ENCODE assay signal across 8 cellular contexts in the genomic region with DNA sequence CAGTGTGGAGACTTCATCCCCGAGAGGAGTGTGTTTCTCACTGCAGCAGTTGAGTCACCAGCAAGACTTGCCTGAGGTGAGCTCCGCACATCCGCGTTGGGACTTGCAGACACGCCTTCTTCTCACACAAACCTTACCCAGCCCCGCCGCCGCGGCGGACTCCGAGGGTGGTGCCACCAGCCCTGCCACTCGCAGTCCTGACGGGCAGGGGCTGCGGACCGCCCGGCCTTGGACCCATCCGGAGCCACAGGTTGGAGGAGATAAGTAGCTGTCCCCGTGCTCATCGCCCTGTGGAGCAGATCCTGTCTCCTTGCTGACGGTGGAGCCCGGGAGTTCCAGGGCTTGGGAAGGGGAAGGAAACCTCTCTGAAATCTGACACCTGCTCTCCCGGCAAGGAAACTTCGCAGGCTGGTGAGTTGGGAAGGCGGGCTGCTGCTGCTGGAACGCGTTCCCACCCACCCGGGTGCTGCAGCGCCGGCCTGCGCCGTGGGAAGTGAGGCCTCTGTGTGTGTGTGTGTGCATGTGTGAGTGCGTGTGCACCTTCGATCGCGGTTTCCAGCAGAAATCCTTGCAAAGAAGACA. TPM values are rescaled to one million over a fixed set of nuclear protein-coding genes. Genes with fewer than 3 reads are reported as not detected.
DNase-seq lines count a peak whose midpoint lies in the region; ATAC-seq, FAIRE-seq and TF ChIP-seq lines count a peak whose summit lies in the region.

RAB27B (plus strand) TSS at position 188 of the 582 bp plus-strand sequence. CDS start 49,109 bp downstream, outside the sequence.

- H3K27ac ChIP-seq in caudate nucleus (ENCODE audit: low read depth, low read length) (no peak within 1 kb of the TSS), kidney (ENCODE audit: low read depth in 2 of 2, low read length in 2 of 2) (no peak within 1 kb of the TSS)

- no peak for FAIRE-seq in kidney (lab: Jason Lieb, UNC)

- no peaks in the 10 kb centered on the region for H3K36me3 ChIP-seq in kidney (ENCODE audit: control insufficient read depth in 1 of 2, insufficient read depth in 2 of 2, low read length in 2 of 2)

- peak within 1 kb of the TSS; percentile 60 to 71 for H3K4me3 ChIP-seq in kidney (ENCODE audit: low read length in 2 of 2)

- H3K9me3 ChIP-seq in kidney (ENCODE audit: control insufficient read depth in 1 of 2, low read length in 2 of 2), result no peaks in the 10 kb centered on the region

- H3K4me3 Mint-ChIP-seq in activated B cell treated with CpG ODN at 0.5 μM for 24 hours, result peak within 1 kb of the TSS; percentile 71

- H3K27ac Mint-ChIP-seq in activated B cell treated with CpG ODN at 0.5 μM for 24 hours, result no peak within 1 kb of the TSS

- no peak within 1 kb of the TSS for H3K9ac ChIP-seq in kidney (ENCODE audit: low read length in 2 of 2)

- intact Hi-C loops in activated B cell treated with CpG ODN at 0.5 μM for 24 hours (cut with micrococcal nuclease), result no loop called here
- intact Hi-C loops in kidney (cut with DNase I), result no loop called here

- POLR2A ChIA-PET in activated B cell treated with CpG ODN at 0.5 μM for 24 hours (lab: Charles Lee), result no interaction called here

- ATAC-seq in GM18498 (IDR thresholded peaks at IDR 0.05; ENCODE audit: unreplicated experiment), result peak; percentile 75
- ATAC-seq in activated B cell treated with CpG ODN at 0.5 μM for 24 hours (ENCODE audit: low read depth), result peak; percentile 72
- no peak for ATAC-seq in HG03378 (IDR thresholded peaks at IDR 0.05; ENCODE audit: unreplicated experiment)

- CTCF ChIA-PET in activated B cell treated with CpG ODN at 0.5 μM for 24 hours (lab: Charles Lee), result no interaction called here

- H3K36me3 Mint-ChIP-seq in activated B cell treated with CpG ODN at 0.5 μM for 24 hours (ENCODE audit: low read depth), result no peaks in the 10 kb centered on the region

- peaks cover 11% of the 10 kb centered on the region for H3K4me1 Mint-ChIP-seq in activated B cell treated with CpG ODN at 0.5 μM for 24 hours

- H3K4me1 ChIP-seq in kidney (ENCODE audit: control insufficient read depth in 1 of 2, insufficient read depth in 1 of 2, low read depth in 1 of 2, low read length in 2 of 2), result peaks cover 2 to 5% of the 10 kb centered on the region in 2 donors

- peaks cover 7% of the 10 kb centered on the region for H3K9me3 Mint-ChIP-seq in activated B cell treated with CpG ODN at 0.5 μM for 24 hours

- H3K27me3 Mint-ChIP-seq in activated B cell treated with CpG ODN at 0.5 μM for 24 hours, result peaks cover 29% of the 10 kb centered on the region

- TF ChIP-seq CTCF in activated B cell treated with CpG ODN at 0.5 μM for 24 hours (IDR thresholded peaks at IDR 0.05) (no peak), kidney (IDR thresholded peaks at IDR 0.05; ENCODE audit: borderline replicate concordance, extremely low read depth, insufficient read depth) (no peak)

- DNase-seq in NCI-H146 treated with DMSO at 0.1 percent for 48 hours (lab: John Stamatoyannopoulos, UW; ENCODE audit: unreplicated experiment) (peak; percentile 22), activated B cell treated with CpG ODN at 0.5 μM for 24 hours (peak; percentile 23), caudate nucleus (lab: John Stamatoyannopoulos, UW) (peak in 52 of 61 donors; percentile 1 to 77 (median 39)), kidney (peak; percentile 92), DMS114 treated with DMSO at 0.1 percent for 48 hours (lab: John Stamatoyannopoulos, UW; ENCODE audit: unreplicated experiment) (no peak)
- DNase-seq in stimulated activated CD4-positive, alpha-beta T cell treated with anti-CD3 and anti-CD28 coated beads, Interleukin-12 subunit alpha, Interleukin-12 subunit beta, amount 100 ng/mL, for 4 hours, result peak; percentile 64

RNA-seq across cellular contexts. Expression of gene RAB27B, which starts in this region (rescaled TPM):
- total RNA-seq in activated B cell treated with CpG ODN at 0.5 μM for 24 hours (0.17 and 0.64 TPM in 2 replicates), kidney (4.1 TPM)
- 0.32 TPM for polyA plus RNA-seq in kidney (ENCODE audit: insufficient read depth, low read depth, low replicate concordance)

Comparison
In these comparisons a context has a peak if more than half of its experiments do, and no peak if none do; other contexts are left out.
1. Peak in DNase-seq and ATAC-seq in activated B cell treated with CpG ODN at 0.5 μM for 24 hours; RNA of the gene not detected or under 1 TPM.